28 cellular contexts compared by ENCODE assay signal in the genomic region with DNA sequence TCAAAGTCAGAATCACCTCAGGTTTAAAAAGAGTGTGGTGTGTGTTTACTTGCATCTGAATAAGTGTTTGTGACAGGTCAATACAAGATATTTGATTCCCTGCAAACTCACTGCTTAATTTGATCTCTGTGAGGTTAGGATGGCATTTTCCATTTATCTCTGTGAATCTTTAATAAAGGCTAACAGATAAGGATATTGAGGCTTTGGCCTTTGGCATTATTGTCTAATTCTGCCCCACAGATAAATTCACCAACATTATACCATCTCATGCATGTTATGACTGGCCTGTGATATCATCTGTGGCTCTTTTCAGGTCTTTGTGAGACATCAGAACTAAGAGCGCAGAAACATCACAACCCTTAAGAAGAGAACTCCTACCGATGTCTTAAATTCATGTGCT. TPM values are rescaled to one million over a fixed set of nuclear protein-coding genes. Genes with fewer than 3 reads are reported as not detected.
DNase-seq lines count a peak whose midpoint lies in the region; ATAC-seq and TF ChIP-seq lines count a peak whose summit lies in the region.
"Had no signal": no experiment of that assay in that cellular context is flagged by ENCODE, and none has a peak within 500 bp of the region (broad histone marks: within the 10 kb centered on the region; RNA-seq: fewer than 3 reads in every experiment).

No MANE protein-coding gene starts in this region.

- H3K9me3 Mint-ChIP-seq in Calu3 (ENCODE audit: low read depth, unreplicated experiment) (no peaks in the 10 kb centered on the region), chondrocyte (ENCODE audit: low read depth) (no peaks in the 10 kb centered on the region)
- H3K9me3 Mint-ChIP-seq in activated naive CD4-positive, alpha-beta T cell treated with anti-CD3 and anti-CD28 coated beads for 36 hours, result no peaks in the 10 kb centered on the region
- H3K9me3 Mint-ChIP-seq: activated naive CD8-positive, alpha-beta T cell treated with anti-CD3 and anti-CD28 coated beads, Interleukin-2, amount 50 U/mL, for 24 hours; brain; nephron; T-helper 1 cell treated with Interleukin-12 subunit alpha and Interleukin-12 subunit beta and Interleukin-4 antibody, amounts not matched to agents 30 μg/mL and 1 μg/mL, for 36 hours had no signal

- no peaks in the 10 kb centered on the region for H3K9me3 ChIP-seq in gastrocnemius medialis
- H3K9me3 ChIP-seq: MG63, right atrium auricular region had no signal

- TF ChIP-seq CTCF in Calu3 (IDR thresholded peaks at IDR 0.05; ENCODE audit: unreplicated experiment), result no peak
- TF ChIP-seq CTCF in chondrocyte (IDR thresholded peaks at IDR 0.05), result no peak
- no peak for TF ChIP-seq CTCF in gastrocnemius medialis (IDR thresholded peaks at IDR 0.05 in 4 of 5, conservative IDR thresholded peaks at IDR 0.05 in 1 of 5)
- TF ChIP-seq CTCF in GM13977 (IDR thresholded peaks at IDR 0.05; ENCODE audit: extremely low read depth, insufficient read depth, missing control alignments), result no peak

- peak overlapping the region; percentile 81 to 92 (median 90) for H3K27ac ChIP-seq in gastrocnemius medialis
- H3K27ac ChIP-seq: C4-2B, parathyroid adenoma had no signal

- CTCF ChIA-PET in Calu3 (lab: Charles Lee), result no interaction called here
- CTCF ChIA-PET in activated naive CD4-positive, alpha-beta T cell treated with anti-CD3 and anti-CD28 coated beads for 36 hours (lab: Charles Lee), result no interaction called here

- no peak overlapping the region for H3K4me3 ChIP-seq in gastrocnemius medialis
- H3K4me3 ChIP-seq: lung, MG63, right atrium auricular region had no signal

- ATAC-seq in SK-N-SH treated with all-trans-retinoic acid at 6 μM for 48 hours (peak; percentile 79), gastrocnemius medialis (no peak), HG03175 (IDR thresholded peaks at IDR 0.05; ENCODE audit: unreplicated experiment) (no peak)
- ATAC-seq: activated CD8-positive, alpha-beta T cell treated with anti-CD3 and anti-CD28 coated beads, Interleukin-2, amount 10 ng/mL, durations not matched to agents 7 days and 5 days; activated naive CD8-positive, alpha-beta T cell treated with anti-CD3 and anti-CD28 coated beads, Interleukin-2, amount 50 U/mL, for 24 hours had no signal

- DNase-seq in Calu3 (no peak), chondrocyte (ENCODE audit: low spot score) (no peak), gastrocnemius medialis (no peak), GM13977 (ENCODE audit: low spot score) (no peak)
- no peak for DNase-seq in activated naive CD4-positive, alpha-beta T cell treated with anti-CD3 and anti-CD28 coated beads for 36 hours
- DNase-seq: activated CD8-positive, alpha-beta T cell treated with anti-CD3 and anti-CD28 coated beads, Interleukin-2, amount 10 ng/mL, durations not matched to agents 7 days and 5 days; activated gamma-delta T cell treated with Interleukin-2 at 50 U/mL for 16 hours; activated naive CD8-positive, alpha-beta T cell treated with anti-CD3 and anti-CD28 coated beads, Interleukin-2, amount 50 U/mL, for 24 hours; erythroblast; H7; head of caudate nucleus; KBM-7; MG63; NCI-H1105 treated with DMSO at 0.1 percent for 48 hours; NCI-H2029; NCI-H526; stimulated activated CD4-positive, alpha-beta T cell treated with anti-CD3 and anti-CD28 coated beads, Interleukin-2, amount 100 ng/mL, for 48 hours; trophoblast cell had no signal

- H3K4me1 Mint-ChIP-seq in Calu3 (ENCODE audit: low read depth, unreplicated experiment) (peaks cover 14% of the 10 kb centered on the region), chondrocyte (ENCODE audit: low read depth) (peaks cover 20% of the 10 kb centered on the region)
- H3K4me1 Mint-ChIP-seq in activated naive CD4-positive, alpha-beta T cell treated with anti-CD3 and anti-CD28 coated beads for 36 hours (ENCODE audit: low read depth), result peaks cover 8% of the 10 kb centered on the region
- H3K4me1 Mint-ChIP-seq: nephron had no signal

- H3K4me3 Mint-ChIP-seq in Calu3 (ENCODE audit: low read depth, unreplicated experiment), result no peak overlapping the region
- H3K4me3 Mint-ChIP-seq in chondrocyte (ENCODE audit: unreplicated experiment), result no peak overlapping the region
- H3K4me3 Mint-ChIP-seq in activated naive CD4-positive, alpha-beta T cell treated with anti-CD3 and anti-CD28 coated beads for 36 hours, result no peak overlapping the region
- H3K4me3 Mint-ChIP-seq: activated CD8-positive, alpha-beta T cell treated with anti-CD3 and anti-CD28 coated beads, Interleukin-2, amount 10 ng/mL, durations not matched to agents 7 days and 5 days; activated naive CD8-positive, alpha-beta T cell treated with anti-CD3 and anti-CD28 coated beads, Interleukin-2, amount 50 U/mL, for 24 hours; brain; nephron; T-helper 1 cell treated with Interleukin-12 subunit alpha and Interleukin-12 subunit beta and Interleukin-4 antibody, amounts not matched to agents 30 μg/mL and 1 μg/mL, for 36 hours had no signal

- TF ChIP-seq POLR2A in gastrocnemius medialis (IDR thresholded peaks at IDR 0.05), result no peak

- H3K36me3 Mint-ChIP-seq in Calu3 (ENCODE audit: insufficient read depth, unreplicated experiment) (no peaks in the 10 kb centered on the region), chondrocyte (ENCODE audit: low read depth) (peaks cover 3% of the 10 kb centered on the region)
- peaks cover 4% of the 10 kb centered on the region for H3K36me3 Mint-ChIP-seq in activated naive CD4-positive, alpha-beta T cell treated with anti-CD3 and anti-CD28 coated beads for 36 hours (ENCODE audit: low read depth)

- BruUV-seq in Calu3 (replicated peaks; lab: Mats Ljungman, UMichigan), result no TSS peak

- in situ Hi-C loops in gastrocnemius medialis (cut with MboI; ENCODE audit: low sequenced_read_pairs in 4 of 4), result no loop called here
- in situ Hi-C loops in GM13977 (cut with MboI; ENCODE audit: low pct_unique_long_range_greater_than_20kb, low sequenced_read_pairs, unreplicated experiment), result no loop called here

- H3K27me3 Mint-ChIP-seq in Calu3 (ENCODE audit: unreplicated experiment) (peaks cover 3% of the 10 kb centered on the region), chondrocyte (ENCODE audit: low read depth) (no peaks in the 10 kb centered on the region)
- H3K27me3 Mint-ChIP-seq in activated naive CD4-positive, alpha-beta T cell treated with anti-CD3 and anti-CD28 coated beads for 36 hours (ENCODE audit: low read depth), result no peaks in the 10 kb centered on the region
- H3K27me3 Mint-ChIP-seq: activated naive CD8-positive, alpha-beta T cell treated with anti-CD3 and anti-CD28 coated beads, Interleukin-2, amount 50 U/mL, for 24 hours; brain had no signal

- no peaks in the 10 kb centered on the region for H3K36me3 ChIP-seq in gastrocnemius medialis
- H3K36me3 ChIP-seq: MG63, right atrium auricular region had no signal

- intact Hi-C loops in Calu3 (cut with micrococcal nuclease; ENCODE audit: unreplicated experiment) (no loop called here), gastrocnemius medialis (cut with DNase I; ENCODE audit: low total_unique reads) (no loop called here)
- intact Hi-C loops in activated naive CD4-positive, alpha-beta T cell treated with anti-CD3 and anti-CD28 coated beads for 36 hours (cut with micrococcal nuclease), result no loop called here

- no peaks in the 10 kb centered on the region for H3K27me3 ChIP-seq in gastrocnemius medialis
- H3K27me3 ChIP-seq: MG63, right atrium auricular region had no signal

- peaks cover 43 to 48% of the 10 kb centered on the region in 2 donors for H3K4me1 ChIP-seq in gastrocnemius medialis
- H3K4me1 ChIP-seq: parathyroid adenoma had no signal

- peak overlapping the region; percentile 38 for H3K27ac Mint-ChIP-seq in Calu3 (ENCODE audit: unreplicated experiment)
- H3K27ac Mint-ChIP-seq in chondrocyte (ENCODE audit: unreplicated experiment), result peak overlapping the region; percentile 84
- no peak overlapping the region for H3K27ac Mint-ChIP-seq in activated naive CD4-positive, alpha-beta T cell treated with anti-CD3 and anti-CD28 coated beads for 36 hours
- H3K27ac Mint-ChIP-seq: activated CD8-positive, alpha-beta T cell treated with anti-CD3 and anti-CD28 coated beads, Interleukin-2, amount 10 ng/mL, durations not matched to agents 7 days and 5 days; activated naive CD8-positive, alpha-beta T cell treated with anti-CD3 and anti-CD28 coated beads, Interleukin-2, amount 50 U/mL, for 24 hours; nephron; T-helper 1 cell treated with Interleukin-12 subunit alpha and Interleukin-12 subunit beta and Interleukin-4 antibody, amounts not matched to agents 30 μg/mL and 1 μg/mL, for 36 hours had no signal

TF ChIP-seq in SK-N-SH treated with all-trans-retinoic acid at 6 μM for 48 hours, 23 proteins besides CTCF, POLR2A, EP300 and RAD21:
- TF ChIP-seq RARB (CRISPR knock-in tag; IDR thresholded peaks at IDR 0.05) (no peak), ZNF70 (CRISPR knock-in tag; IDR thresholded peaks at IDR 0.05) (no peak)
- TF ChIP-seq, protein P1, sequence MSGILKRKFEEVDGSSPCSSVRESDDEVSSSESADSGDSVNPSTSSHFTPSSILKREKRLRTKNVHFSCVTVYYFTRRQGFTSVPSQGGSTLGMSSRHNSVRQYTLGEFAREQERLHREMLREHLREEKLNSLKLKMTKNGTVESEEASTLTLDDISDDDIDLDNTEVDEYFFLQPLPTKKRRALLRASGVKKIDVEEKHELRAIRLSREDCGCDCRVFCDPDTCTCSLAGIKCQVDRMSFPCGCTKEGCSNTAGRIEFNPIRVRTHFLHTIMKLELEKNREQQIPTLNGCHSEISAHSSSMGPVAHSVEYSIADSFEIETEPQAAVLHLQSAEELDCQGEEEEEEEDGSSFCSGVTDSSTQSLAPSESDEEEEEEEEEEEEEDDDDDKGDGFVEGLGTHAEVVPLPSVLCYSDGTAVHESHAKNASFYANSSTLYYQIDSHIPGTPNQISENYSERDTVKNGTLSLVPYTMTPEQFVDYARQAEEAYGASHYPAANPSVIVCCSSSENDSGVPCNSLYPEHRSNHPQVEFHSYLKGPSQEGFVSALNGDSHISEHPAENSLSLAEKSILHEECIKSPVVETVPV (CRISPR knock-in tag; IDR thresholded peaks at IDR 0.05), result no peak
TF ChIP-seq in SK-N-SH treated with all-trans-retinoic acid at 6 μM for 48 hours: peak in this region for 0.

RNA-seq across cellular contexts. Expression of a gene that starts 45.7 kb away (rescaled TPM):
- total RNA-seq in Calu3 (2022) (0.15 TPM in 1 of 2 replicates, not detected in the other), chondrocyte (not detected in 3 replicates), gastrocnemius medialis (10 to 100 TPM in 1 of 4 donors, 1 to 10 TPM in 2, under 1 TPM in 1; 0.25 to 35.6 (median 4.8) TPM)
- not detected for total RNA-seq in activated naive CD4-positive, alpha-beta T cell treated with anti-CD3 and anti-CD28 coated beads for 36 hours
- total RNA-seq: activated CD8-positive, alpha-beta T cell treated with anti-CD3 and anti-CD28 coated beads, Interleukin-2, amount 10 ng/mL, durations not matched to agents 7 days and 5 days; subcutaneous adipose tissue had no signal
